ENCODE assay signal across 8 cellular contexts in genomic region chr5:82273431-82273830, GRCh38. TPM values are rescaled to one million over a fixed set of nuclear protein-coding genes. Genes with fewer than 3 reads are reported as not detected.
A peak's percentile ranks its signal among the peaks of the same experiment; 100 is the strongest.
DNase-seq lines count a peak whose midpoint lies in the region; ATAC-seq and TF ChIP-seq lines count a peak whose summit lies in the region.
"Not testable (repeated sequence)": the region's sequence is repeated elsewhere in the genome, so short reads cannot be mapped to it uniquely, and the experiment has no call there.

No MANE protein-coding gene starts in this region.

- 0 out of 22 replicates have a peak overlapping the region, but pooled peaks of 1 of the 11 experiments have one; percentile 4 for H3K4me2 ChIP-seq in BLaER1 treated with 17β-estradiol and CSF1 and Interleukin-3, amounts not matched to agents 10 nM and 100 nM
- H3K4me2 ChIP-seq in Karpas-422 (ENCODE audit: low read depth, low read length, poor library complexity, severe bottlenecking): not testable (repeated sequence)

- peak; percentile 34 for ATAC-seq in GM21423 (IDR thresholded peaks at IDR 0.05; ENCODE audit: unreplicated experiment)
- not testable (repeated sequence) for ATAC-seq in activated B cell treated with CpG ODN at 0.5 μM for 24 hours (ENCODE audit: low read depth); central memory CD8-positive, alpha-beta T cell (replicated peaks; ENCODE audit: extremely low read depth, poor library complexity, severe bottlenecking)

- peak overlapping the region in 1 of 11 experiments; percentile 51; a peak in 2 of 22 replicates for H3K9ac ChIP-seq in BLaER1 treated with 17β-estradiol and CSF1 and Interleukin-3, amounts not matched to agents 10 nM and 100 nM
- H3K9ac ChIP-seq in Karpas-422 (ENCODE audit: low read length): not testable (repeated sequence)

- H3K36me3 Mint-ChIP-seq in activated B cell treated with CpG ODN at 0.5 μM for 24 hours (ENCODE audit: low read depth): peaks cover 81% of the 10 kb centered on the region
- H3K36me3 Mint-ChIP-seq in central memory CD8-positive, alpha-beta T cell (ENCODE audit: insufficient read depth): peaks cover 46% of the 10 kb centered on the region
- H3K36me3 Mint-ChIP-seq in nephron (ENCODE audit: low read depth): peaks cover 76% of the 10 kb centered on the region

- not testable (repeated sequence) for H3K9me2 ChIP-seq in Karpas-422 (replicated peaks; ENCODE audit: insufficient read depth, low read length)

- H3K4me1 Mint-ChIP-seq in activated B cell treated with CpG ODN at 0.5 μM for 24 hours (peaks cover 50% of the 10 kb centered on the region), nephron (peaks cover 24% of the 10 kb centered on the region)
- peaks cover 22% of the 10 kb centered on the region for H3K4me1 Mint-ChIP-seq in central memory CD8-positive, alpha-beta T cell

- not testable (repeated sequence) for H3K4me3 ChIP-seq in BLaER1 treated with 17β-estradiol and CSF1 and Interleukin-3, amounts not matched to agents 10 nM and 100 nM; Karpas-422 (ENCODE audit: low read length)

- POLR2A ChIA-PET in activated B cell treated with CpG ODN at 0.5 μM for 24 hours (lab: Charles Lee): interaction anchor here (1.1 to 1.6 kb wide), 2 partner anchors 14 to 522 kb away, joined by 3 read pairs; partner anchors contain the start of gene SSBP2

- intact Hi-C loops in activated B cell treated with CpG ODN at 0.5 μM for 24 hours (cut with micrococcal nuclease): not testable (repeated sequence)

- H4K20me1 ChIP-seq in BLaER1 treated with 17β-estradiol and CSF1 and Interleukin-3, amounts not matched to agents 10 nM and 100 nM: peaks cover 0 to 38% (median 21%) of the 10 kb centered on the region in 11 experiments; a peak in 15 of 22 replicates
- H4K20me1 ChIP-seq in Karpas-422 (ENCODE audit: insufficient read depth, low read depth, low read length): not testable (repeated sequence)

- peak; percentile 71 for DNase-seq in Karpas-422
- not testable (repeated sequence) for DNase-seq in activated B cell treated with CpG ODN at 0.5 μM for 24 hours; central memory CD8-positive, alpha-beta T cell (ENCODE audit: low spot score in 2 of 2)
- DNase-seq in stimulated activated CD8-positive, alpha-beta memory T cell treated with anti-CD3 and anti-CD28 coated beads, Interleukin-4, amount 100 ng/mL, for 48 hours: peak; percentile 28

- CTCF ChIA-PET in activated B cell treated with CpG ODN at 0.5 μM for 24 hours (lab: Charles Lee): interaction anchor here (1.2 kb wide), 1 partner anchor 9 kb away, joined by 3 read pairs; no protein-coding TSS in a partner anchor

- not testable (repeated sequence) for TF ChIP-seq CTCF in activated B cell treated with CpG ODN at 0.5 μM for 24 hours (IDR thresholded peaks at IDR 0.05); nephron (IDR thresholded peaks at IDR 0.05; ENCODE audit: unreplicated experiment in 3 of 3)

- H3K27ac Mint-ChIP-seq in activated B cell treated with CpG ODN at 0.5 μM for 24 hours (peak overlapping the region; percentile 77), nephron (peak overlapping the region in 2 of 3 experiments; percentile 42 to 49)
- H3K27ac Mint-ChIP-seq in central memory CD8-positive, alpha-beta T cell (ENCODE audit: low read depth): peak overlapping the region; percentile 69

- H2AFZ ChIP-seq in Karpas-422 (ENCODE audit: low read length): not testable (repeated sequence)

- H3K4me1 ChIP-seq in BLaER1 treated with 17β-estradiol and CSF1 and Interleukin-3, amounts not matched to agents 10 nM and 100 nM: peaks cover 10 to 36% (median 29%) of the 10 kb centered on the region in 10 experiments; a peak in 19 of 20 replicates
- H3K4me1 ChIP-seq in Karpas-422 (ENCODE audit: low read length): peaks cover 37% of the 10 kb centered on the region

- H3K4me3 Mint-ChIP-seq in activated B cell treated with CpG ODN at 0.5 μM for 24 hours: peak overlapping the region; percentile 48
- not testable (repeated sequence) for H3K4me3 Mint-ChIP-seq in central memory CD8-positive, alpha-beta T cell; nephron

- H3K27me3 Mint-ChIP-seq in activated B cell treated with CpG ODN at 0.5 μM for 24 hours; central memory CD8-positive, alpha-beta T cell; nephron (ENCODE audit: low read depth): not testable (repeated sequence)

- H3K9me3 Mint-ChIP-seq in activated B cell treated with CpG ODN at 0.5 μM for 24 hours; central memory CD8-positive, alpha-beta T cell; nephron: not testable (repeated sequence)

- H3K27me3 ChIP-seq in BLaER1 treated with 17β-estradiol and CSF1 and Interleukin-3, amounts not matched to agents 10 nM and 100 nM; Karpas-422 (ENCODE audit: low read length): not testable (repeated sequence)

- H3K79me2 ChIP-seq in Karpas-422 (ENCODE audit: low read length): peaks cover 30% of the 10 kb centered on the region

- peak overlapping the region in 8 of 11 experiments; percentile 11 to 96 (median 50); a peak in 10 of 22 replicates for H3K27ac ChIP-seq in BLaER1 treated with 17β-estradiol and CSF1 and Interleukin-3, amounts not matched to agents 10 nM and 100 nM
- peak overlapping the region; percentile 46 for H3K27ac ChIP-seq in Karpas-422 (ENCODE audit: low read length)

- H3K9me3 ChIP-seq in BLaER1 treated with 17β-estradiol and CSF1 and Interleukin-3, amounts not matched to agents 10 nM and 100 nM (replicated peaks in 1 of 11): peaks cover 14 to 19% (median 17%) of the 10 kb centered on the region in 11 experiments
- not testable (repeated sequence) for H3K9me3 ChIP-seq in Karpas-422 (ENCODE audit: low read length)

- H3K36me3 ChIP-seq in BLaER1 treated with 17β-estradiol and CSF1 and Interleukin-3, amounts not matched to agents 10 nM and 100 nM: peaks cover 48 to 68% (median 61%) of the 10 kb centered on the region in 11 experiments
- H3K36me3 ChIP-seq in Karpas-422 (ENCODE audit: insufficient read depth, low read length): peaks cover 50% of the 10 kb centered on the region

TF ChIP-seq in PFSK-1, 5 proteins besides CTCF, POLR2A, EP300 and RAD21:
- 0 out of 2 replicates have a peak, but pooled peaks have one; percentile 5 for TF ChIP-seq POLR2AphosphoS5 (IDR thresholded peaks at IDR 0.05; ENCODE audit: low read depth, low read length)
TF ChIP-seq in PFSK-1: peak in this region for 1; not testable (repeated sequence) for 4.

RNA-seq across cellular contexts. Expression of gene RPS23, which starts 4.7 kb away (rescaled TPM):
- 4,228 and 6,273 TPM in 2 replicates for total RNA-seq in Karpas-422 (2014; rRNA removed; shearing (Covaris generic); ENCODE audit: low replicate concordance)
- 3,759 TPM for polyA plus RNA-seq in PFSK-1 (2012; ENCODE audit: insufficient read length, low read depth)
- total RNA-seq in activated B cell treated with CpG ODN at 0.5 μM for 24 hours: 4,125 and 4,753 TPM in 2 replicates
